Comparison of ENCODE assay signal across 38 cellular contexts in the genomic region with DNA sequence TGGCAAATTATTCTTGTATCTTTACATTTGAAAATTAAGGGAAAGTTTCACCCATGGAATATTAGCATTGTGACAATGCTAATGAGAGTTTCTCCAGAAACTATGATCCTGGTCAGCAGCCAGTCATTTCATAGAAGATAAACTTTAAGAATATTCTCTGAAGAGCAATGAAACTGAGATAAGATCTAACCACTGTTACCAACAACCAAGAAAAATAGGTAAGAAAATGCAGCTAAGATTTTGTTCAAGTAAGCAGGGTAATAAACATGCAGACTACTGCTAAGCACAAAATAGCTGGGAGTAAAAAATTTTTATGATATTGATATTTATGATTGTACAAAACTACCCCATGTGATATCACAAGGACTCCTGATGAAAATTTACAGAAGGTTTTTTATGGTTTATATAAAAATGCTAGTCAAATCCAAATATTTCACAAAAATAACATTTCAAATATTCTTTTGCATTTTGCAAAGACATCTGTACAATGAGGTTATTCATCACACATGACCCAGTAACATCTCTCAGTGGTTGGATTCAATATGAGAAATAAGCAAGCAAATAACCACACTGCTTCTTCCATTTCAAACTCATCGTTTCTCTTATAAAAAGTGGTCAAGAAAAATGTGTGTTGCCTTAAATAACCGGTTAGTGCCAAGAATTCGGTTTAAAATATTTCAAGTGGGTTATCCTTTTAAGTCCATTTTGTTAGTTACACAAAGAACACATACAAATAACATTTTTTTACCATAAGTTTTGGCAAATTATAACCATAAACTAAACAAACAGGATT.
DNase-seq lines count a peak whose midpoint lies in the region; ATAC-seq, FAIRE-seq and TF ChIP-seq lines count a peak whose summit lies in the region.
"Had no signal": no experiment of that assay in that cellular context is flagged by ENCODE, and none has a peak within 500 bp of the region (broad histone marks: within the 10 kb centered on the region; RNA-seq: fewer than 3 reads in every experiment).

No MANE protein-coding gene starts in this region.

- no peak overlapping the region for H3K27ac ChIP-seq in CD8-positive, alpha-beta memory T cell (ENCODE audit: low read depth, low read length)
- H3K27ac ChIP-seq in VCaP (peak overlapping the region; percentile 67), mesenchymal stem cell (ENCODE audit: low read length, poor library complexity, severe bottlenecking) (no peak overlapping the region), body of pancreas (no peak overlapping the region)
- H3K27ac ChIP-seq: ascending aorta, cardiac muscle cell, coronary artery, heart left ventricle, left ventricle myocardium inferior, neutrophil, PC-9, right atrium auricular region, stomach, vagina, WERI-Rb-1 had no signal

- H4K91ac ChIP-seq in mesenchymal stem cell (ENCODE audit: low read length) = no peak overlapping the region

- no peak overlapping the region for H4K8ac ChIP-seq in mesenchymal stem cell (ENCODE audit: low read length)

- ATAC-seq in HG03571 (IDR thresholded peaks at IDR 0.05; ENCODE audit: unreplicated experiment) = no peak
- ATAC-seq in body of pancreas = no peak
- ATAC-seq: heart left ventricle, K562, SK-N-SH treated with all-trans-retinoic acid at 6 μM for 48 hours had no signal

- H3K4me1 Mint-ChIP-seq in activated naive CD4-positive, alpha-beta T cell treated with anti-CD3 and anti-CD28 coated beads, Interleukin-2, amount 10 ng/mL, durations not matched to agents 7 days and 5 days = peaks cover 42% of the 10 kb centered on the region
- peaks cover 35 to 49% (median 41%) of the 10 kb centered on the region in 3 donors for H3K4me1 Mint-ChIP-seq in CD8-positive, alpha-beta memory T cell

- peak; percentile 54 for FAIRE-seq in frontal cortex (lab: Jason Lieb, UNC)
- FAIRE-seq: GM12892, H54, K562, keratinocyte had no signal

- no peak overlapping the region for H3K23ac ChIP-seq in mesenchymal stem cell (ENCODE audit: low read length in 2 of 2)

- H3K9me3 ChIP-seq in CD8-positive, alpha-beta memory T cell (ENCODE audit: low read length) = no peaks in the 10 kb centered on the region
- H3K9me3 ChIP-seq in mesenchymal stem cell (ENCODE audit: control insufficient read depth, low read length) = no peaks in the 10 kb centered on the region
- no peaks in the 10 kb centered on the region for H3K9me3 ChIP-seq in body of pancreas
- H3K9me3 ChIP-seq: ascending aorta, Caco-2, heart left ventricle, left ventricle myocardium inferior, MG63, neutrophil, right atrium auricular region, stomach, vagina had no signal

- peaks cover 44% of the 10 kb centered on the region for H3K4me1 ChIP-seq in CD8-positive, alpha-beta memory T cell (ENCODE audit: insufficient read depth, low read length)
- peaks cover 3% of the 10 kb centered on the region for H3K4me1 ChIP-seq in mesenchymal stem cell (ENCODE audit: control insufficient read depth, insufficient read depth, low read depth, low read length)
- no peaks in the 10 kb centered on the region for H3K4me1 ChIP-seq in body of pancreas
- H3K4me1 ChIP-seq: ascending aorta, Caco-2, heart left ventricle, left ventricle myocardium inferior, right atrium auricular region, vagina had no signal

- CTCF ChIA-PET in activated naive CD4-positive, alpha-beta T cell treated with anti-CD3 and anti-CD28 coated beads, Interleukin-2, amount 10 ng/mL, durations not matched to agents 7 days and 5 days (lab: Charles Lee) = no interaction called here
- CTCF ChIA-PET in CD8-positive, alpha-beta memory T cell (lab: Charles Lee) = interaction anchor here (0.9 kb wide), 1 partner anchor 47 kb away, joined by 3 read pairs; no protein-coding TSS in a partner anchor

- H2BK15ac ChIP-seq in mesenchymal stem cell (ENCODE audit: low read depth, poor library complexity, severe bottlenecking) = no peak overlapping the region

- no peak overlapping the region for H3K4me3 Mint-ChIP-seq in activated naive CD4-positive, alpha-beta T cell treated with anti-CD3 and anti-CD28 coated beads, Interleukin-2, amount 10 ng/mL, durations not matched to agents 7 days and 5 days
- H3K4me3 Mint-ChIP-seq in CD8-positive, alpha-beta memory T cell = peak overlapping the region in 6 of 7 donors; percentile 37 to 72 (median 56)
- H3K4me3 Mint-ChIP-seq: activated naive CD4-positive, alpha-beta T cell treated with anti-CD3 and anti-CD28 coated beads for 36 hours had no signal

- peaks cover 43% of the 10 kb centered on the region for H3K27me3 Mint-ChIP-seq in activated naive CD4-positive, alpha-beta T cell treated with anti-CD3 and anti-CD28 coated beads, Interleukin-2, amount 10 ng/mL, durations not matched to agents 7 days and 5 days
- H3K27me3 Mint-ChIP-seq in CD8-positive, alpha-beta memory T cell = peaks cover 0 to 1% of the 10 kb centered on the region in 2 donors

- no CpG with 5 or more reads among the region's 3 CpGs for WGBS in mesenchymal stem cell
- 86% methylated on average over 3 of the region's 3 CpGs for WGBS in body of pancreas, 2 donors

- H3K79me1 ChIP-seq in mesenchymal stem cell (replicated peaks; ENCODE audit: low read length, poor library complexity, severe bottlenecking) = peaks cover 14% of the 10 kb centered on the region

- H2AFZ ChIP-seq in mesenchymal stem cell (ENCODE audit: low read depth, low read length) = no peak overlapping the region
- H2AFZ ChIP-seq: PC-9 had no signal

- no peak overlapping the region for H3K14ac ChIP-seq in mesenchymal stem cell (ENCODE audit: low read length in 2 of 2)

- no peak overlapping the region for H2AK5ac ChIP-seq in mesenchymal stem cell (ENCODE audit: low read length, severe bottlenecking)

- POLR2A ChIA-PET in CD8-positive, alpha-beta memory T cell (lab: Charles Lee) = no interaction called here

- peaks cover 2% of the 10 kb centered on the region for H3K9me3 Mint-ChIP-seq in activated naive CD4-positive, alpha-beta T cell treated with anti-CD3 and anti-CD28 coated beads, Interleukin-2, amount 10 ng/mL, durations not matched to agents 7 days and 5 days
- H3K9me3 Mint-ChIP-seq in CD8-positive, alpha-beta memory T cell = peaks cover 0 to 3% (median 0%) of the 10 kb centered on the region in 5 donors
- H3K9me3 Mint-ChIP-seq: activated naive CD4-positive, alpha-beta T cell treated with anti-CD3 and anti-CD28 coated beads for 36 hours had no signal

- no peak for DNase-seq in activated naive CD4-positive, alpha-beta T cell treated with anti-CD3 and anti-CD28 coated beads, Interleukin-2, amount 10 ng/mL, durations not matched to agents 7 days and 5 days
- no peak for DNase-seq in activated naive CD4-positive, alpha-beta T cell treated with anti-CD3 and anti-CD28 coated beads, Interleukin-2, amount 50 U/mL, for 16 hours
- peak in 1 of 5 donors; percentile 16 for DNase-seq in CD8-positive, alpha-beta memory T cell
- DNase-seq in frontal cortex (ENCODE audit: low spot score in 2 of 2) = no peak
- no peak for DNase-seq in mesenchymal stem cell
- DNase-seq in body of pancreas = no peak
- DNase-seq: activated CD4-positive, alpha-beta T cell treated with anti-CD3 and anti-CD28 coated beads for 48 hours; activated naive CD4-positive, alpha-beta T cell treated with anti-CD3 and anti-CD28 coated beads for 36 hours; AML-193; effector CD8-positive, alpha-beta T cell; erythroblast; heart left ventricle; left ventricle myocardium inferior; MG63; NCI-H1105; NCI-H1930; NCI-H524; NK-92 treated with Interleukin-12 subunit alpha and Interleukin-12 subunit beta, amount 100 ng/mL, for 24 hours; PC-9; posterior cingulate gyrus; stimulated activated CD4-positive, alpha-beta T cell treated with anti-CD3 and anti-CD28 coated beads, Interleukin-1b, Interleukin-23, amount 100 ng/mL, for 48 hours; stomach; WERI-Rb-1 had no signal

- peak overlapping the region; percentile 73 for H3K27ac Mint-ChIP-seq in activated naive CD4-positive, alpha-beta T cell treated with anti-CD3 and anti-CD28 coated beads, Interleukin-2, amount 10 ng/mL, durations not matched to agents 7 days and 5 days
- peak overlapping the region in 7 of 8 donors; percentile 57 to 93 (median 82) for H3K27ac Mint-ChIP-seq in CD8-positive, alpha-beta memory T cell
- H3K27ac Mint-ChIP-seq: activated naive CD4-positive, alpha-beta T cell treated with anti-CD3 and anti-CD28 coated beads for 36 hours had no signal

- no peak overlapping the region for H3K9ac ChIP-seq in mesenchymal stem cell (ENCODE audit: low read length)

- H3K4ac ChIP-seq in mesenchymal stem cell (ENCODE audit: low read depth in 1 of 2, low read length in 2 of 2) = no peak overlapping the region

- no peak overlapping the region for H3K4me2 ChIP-seq in mesenchymal stem cell (ENCODE audit: low read length, poor library complexity, severe bottlenecking)
- H3K4me2 ChIP-seq: PC-9, smooth muscle cell had no signal

- H2BK5ac ChIP-seq in mesenchymal stem cell (ENCODE audit: low read depth, low read length, poor library complexity, severe bottlenecking) = no peak overlapping the region

- H3K4me3 ChIP-seq in CD8-positive, alpha-beta memory T cell (ENCODE audit: low read length) = no peak overlapping the region
- no peak overlapping the region for H3K4me3 ChIP-seq in mesenchymal stem cell (ENCODE audit: insufficient read depth in 1 of 2, low read depth in 1 of 2, low read length in 2 of 2)
- no peak overlapping the region for H3K4me3 ChIP-seq in body of pancreas
- H3K4me3 ChIP-seq: ascending aorta, cardiac muscle cell, coronary artery, heart left ventricle, K562, left ventricle myocardium inferior, MG63, PC-9, right atrium auricular region, smooth muscle cell, stomach, vagina had no signal

- TF ChIP-seq POLR2A in body of pancreas (IDR thresholded peaks at IDR 0.05) = no peak

- no peak overlapping the region for H3K18ac ChIP-seq in mesenchymal stem cell (ENCODE audit: low read depth in 1 of 2, low read length in 2 of 2)

- no peak overlapping the region for H2BK120ac ChIP-seq in mesenchymal stem cell (ENCODE audit: low read depth, low read length)

- H3K27me3 ChIP-seq in CD8-positive, alpha-beta memory T cell (ENCODE audit: insufficient read depth, low read length, poor library complexity, severe bottlenecking) = no peaks in the 10 kb centered on the region
- H3K27me3 ChIP-seq in mesenchymal stem cell (ENCODE audit: control insufficient read depth in 1 of 2, insufficient read depth in 1 of 2, low read length in 2 of 2) (no peaks in the 10 kb centered on the region), body of pancreas (no peaks in the 10 kb centered on the region)
- H3K27me3 ChIP-seq: ascending aorta, cardiac muscle cell, heart left ventricle, MG63, right atrium auricular region, stomach, vagina had no signal

- intact Hi-C loops in body of pancreas (cut with DNase I) = no loop called here

- H3K36me3 ChIP-seq in CD8-positive, alpha-beta memory T cell (ENCODE audit: insufficient read depth, low read length) = no peaks in the 10 kb centered on the region
- H3K36me3 ChIP-seq in mesenchymal stem cell (ENCODE audit: control insufficient read depth in 1 of 2, insufficient read depth in 2 of 2, low read depth in 1 of 2, low read length in 2 of 2) (peaks cover 30 to 52% of the 10 kb centered on the region in 2 experiments), body of pancreas (replicated peaks in 1 of 2; ENCODE audit: insufficient read depth in 1 of 2, low read depth in 2 of 2) (no peaks in the 10 kb centered on the region)
- H3K36me3 ChIP-seq: cardiac muscle cell, neutrophil, vagina, WERI-Rb-1 had no signal

- TF ChIP-seq CTCF in VCaP (conservative IDR thresholded peaks at IDR 0.05) (no peak), body of pancreas (IDR thresholded peaks at IDR 0.05) (no peak)

- H3K36me3 Mint-ChIP-seq in activated naive CD4-positive, alpha-beta T cell treated with anti-CD3 and anti-CD28 coated beads, Interleukin-2, amount 10 ng/mL, durations not matched to agents 7 days and 5 days = peaks cover 5% of the 10 kb centered on the region
- peaks cover 7 to 15% (median 13%) of the 10 kb centered on the region in 3 donors for H3K36me3 Mint-ChIP-seq in CD8-positive, alpha-beta memory T cell

- no peak overlapping the region for H2BK12ac ChIP-seq in mesenchymal stem cell (ENCODE audit: low read length in 2 of 2)
